ENCODE assay signal across 19 cellular contexts in the genomic region with DNA sequence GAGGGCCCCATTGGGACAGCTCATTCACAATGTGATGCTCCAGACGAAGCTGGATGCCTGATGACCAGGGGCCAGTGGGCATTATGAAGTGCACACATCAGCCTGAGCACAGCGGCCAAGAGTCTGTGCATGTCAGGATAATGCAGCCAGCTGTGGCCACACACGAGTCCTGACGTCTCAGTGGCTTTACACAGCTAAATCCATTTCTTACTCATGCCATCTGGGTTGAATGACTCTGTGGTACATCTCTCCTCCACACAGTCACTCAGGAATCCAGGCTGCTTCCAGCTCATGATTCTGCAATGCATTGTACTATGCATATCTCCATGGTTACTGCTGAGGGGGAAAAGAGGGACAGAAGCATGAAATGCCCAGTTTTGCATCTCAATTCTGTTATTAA.
DNase-seq lines count a peak whose midpoint lies in the region; ATAC-seq and TF ChIP-seq lines count a peak whose summit lies in the region.
"Had no signal": no experiment of that assay in that cellular context is flagged by ENCODE, and none has a peak within 500 bp of the region (broad histone marks: within the 10 kb centered on the region; RNA-seq: fewer than 3 reads in every experiment).

No MANE protein-coding gene starts in this region.

- peaks cover 42% of the 10 kb centered on the region for H3K27me3 Mint-ChIP-seq in stimulated activated naive CD8-positive, alpha-beta T cell treated with anti-CD3 and anti-CD28 coated beads, Interleukin-15, amount 100 ng/mL, for 72 hours

- no peaks in the 10 kb centered on the region for H3K9me3 Mint-ChIP-seq in stimulated activated naive CD8-positive, alpha-beta T cell treated with anti-CD3 and anti-CD28 coated beads, Interleukin-15, amount 100 ng/mL, for 72 hours
- H3K9me3 Mint-ChIP-seq: activated B cell treated with CpG ODN at 0.5 μM for 24 hours; effector memory CD8-positive, alpha-beta T cell; stimulated activated naive B cell treated with anti-CD40 and anti-IgM and Interleukin-4, amounts not matched to agents 10 μg/mL and 1 μg/mL and 100 μg/mL, for 72 hours had no signal

- DNase-seq in AG09319 (ENCODE audit: extremely low read depth, low read depth) (peak; percentile 45), HK-2 (ENCODE audit: unreplicated experiment) (peak; percentile 3), amniotic epithelial cell (ENCODE audit: low read depth) (peak; percentile 21), fibroblast of the conjunctiva (ENCODE audit: low read depth) (peak; percentile 33), T-helper 9 cell (no peak), NCI-H1092 (lab: John Stamatoyannopoulos, UW) (no peak)
- DNase-seq in stimulated activated naive CD8-positive, alpha-beta T cell treated with anti-CD3 and anti-CD28 coated beads, Interleukin-15, amount 100 ng/mL, for 72 hours, result no peak
- DNase-seq: activated B cell treated with CpG ODN at 0.5 μM for 24 hours; activated naive CD4-positive, alpha-beta T cell treated with Interleukin-2 at 50 U/mL for 16 hours; BE2C; effector memory CD8-positive, alpha-beta T cell; kidney; NCI-H1694; NCI-H526; PC-9; stimulated activated naive B cell treated with anti-CD40 and anti-IgM and Interleukin-4, amounts not matched to agents 10 μg/mL and 1 μg/mL and 100 μg/mL, for 72 hours; upper lobe of right lung had no signal

- H3K4me1 Mint-ChIP-seq in stimulated activated naive CD8-positive, alpha-beta T cell treated with anti-CD3 and anti-CD28 coated beads, Interleukin-15, amount 100 ng/mL, for 72 hours, result no peaks in the 10 kb centered on the region
- H3K4me1 Mint-ChIP-seq: activated B cell treated with CpG ODN at 0.5 μM for 24 hours; stimulated activated naive B cell treated with anti-CD40 and anti-IgM and Interleukin-4, amounts not matched to agents 10 μg/mL and 1 μg/mL and 100 μg/mL, for 72 hours had no signal

- no peak overlapping the region for H3K4me3 Mint-ChIP-seq in stimulated activated naive CD8-positive, alpha-beta T cell treated with anti-CD3 and anti-CD28 coated beads, Interleukin-15, amount 100 ng/mL, for 72 hours
- H3K4me3 Mint-ChIP-seq: activated B cell treated with CpG ODN at 0.5 μM for 24 hours; effector memory CD8-positive, alpha-beta T cell; stimulated activated naive B cell treated with anti-CD40 and anti-IgM and Interleukin-4, amounts not matched to agents 10 μg/mL and 1 μg/mL and 100 μg/mL, for 72 hours had no signal

- ATAC-seq in HG03280 (IDR thresholded peaks at IDR 0.05; ENCODE audit: unreplicated experiment), result no peak
- ATAC-seq in stimulated activated naive CD8-positive, alpha-beta T cell treated with anti-CD3 and anti-CD28 coated beads, Interleukin-15, amount 100 ng/mL, for 72 hours, result no peak
- ATAC-seq: effector memory CD8-positive, alpha-beta T cell; HCT116; stimulated activated naive B cell treated with anti-CD40 and anti-IgM and Interleukin-4, amounts not matched to agents 10 μg/mL and 1 μg/mL and 100 μg/mL, for 72 hours; upper lobe of right lung had no signal

- H3K27ac Mint-ChIP-seq in stimulated activated naive CD8-positive, alpha-beta T cell treated with anti-CD3 and anti-CD28 coated beads, Interleukin-15, amount 100 ng/mL, for 72 hours, result no peak overlapping the region
- H3K27ac Mint-ChIP-seq: activated B cell treated with CpG ODN at 0.5 μM for 24 hours; effector memory CD8-positive, alpha-beta T cell; stimulated activated naive B cell treated with anti-CD40 and anti-IgM and Interleukin-4, amounts not matched to agents 10 μg/mL and 1 μg/mL and 100 μg/mL, for 72 hours had no signal

- TF ChIP-seq CTCF in AG09319 (IDR thresholded peaks at IDR 0.05; ENCODE audit: low read depth, low read length), result no peak

Comparison
In these comparisons a context has a peak if more than half of its experiments do, and no peak if none do; other contexts are left out.
1. DNase-seq: peak in AG09319 (single experiment), HK-2 (single experiment), amniotic epithelial cell (single experiment) and fibroblast of the conjunctiva (single experiment); none in T-helper 9 cell (single experiment), NCI-H1092 (single experiment) and stimulated activated naive CD8-positive, alpha-beta T cell treated with anti-CD3 and anti-CD28 coated beads, Interleukin-15, amount 100 ng/mL, for 72 hours (0 of 2).